Comparison of ENCODE assay signal across 26 cellular contexts in genomic region chr10:13388478-13388877, GRCh38.
"Had no signal": no experiment of that assay in that cellular context is flagged by ENCODE, and none has a peak within 500 bp of the region (broad histone marks: within the 10 kb centered on the region; RNA-seq: fewer than 3 reads in every experiment).

No MANE protein-coding gene starts in this region.

- H3K4me2 ChIP-seq: hepatocyte, neural progenitor cell had no signal

- H3K36me3 ChIP-seq: left ventricle myocardium inferior, neural progenitor cell, neutrophil, ovary, right atrium auricular region, stomach, thyroid gland, transverse colon, upper lobe of left lung had no signal

- ATAC-seq: natural killer cell; sciatic nerve; stimulated activated naive B cell treated with anti-CD40 and anti-IgM and Interleukin-4, amounts not matched to agents 10 μg/mL and 1 μg/mL and 100 μg/mL, for 72 hours; stimulated activated naive CD8-positive, alpha-beta T cell treated with anti-CD3 and anti-CD28 coated beads, Interleukin-15, Interleukin-2, amounts not matched to agents 100 U/mL and 50 U/mL, for 24 hours had no signal

- H3K27ac ChIP-seq: hepatocyte, left ventricle myocardium inferior, neural progenitor cell, neutrophil, ovary, right atrium auricular region, skin epidermis, stomach, testis, thyroid gland, transverse colon, upper lobe of left lung had no signal

- H3K4me1 ChIP-seq: neural progenitor cell had no signal

- H2AFZ ChIP-seq: hepatocyte, neural progenitor cell had no signal

- H3K9me3 ChIP-seq: left ventricle myocardium inferior, neutrophil, ovary, right atrium auricular region, stomach, testis, thyroid gland, transverse colon, upper lobe of left lung had no signal

- H3K4me3 ChIP-seq: hepatocyte, left ventricle myocardium inferior, lung, neural progenitor cell, ovary, right atrium auricular region, skin epidermis, stomach, testis, thyroid gland, transverse colon, upper lobe of left lung had no signal

- H3K9ac ChIP-seq: neural progenitor cell had no signal

- DNase-seq: islet precursor cell; left ventricle myocardium inferior; mesendoderm; naive B cell; natural killer cell; nephron progenitor cell; occipital lobe; ovary; stimulated activated CD4-positive, alpha-beta T cell treated with anti-CD3 and anti-CD28 coated beads, Interleukin-12 subunit alpha, Interleukin-12 subunit beta, amount 100 ng/mL, for 4 hours; stimulated activated CD4-positive, alpha-beta T cell treated with anti-CD3 and anti-CD28 coated beads, Interleukin-15, amount 100 ng/mL, for 24 hours; stimulated activated CD4-positive, alpha-beta T cell treated with anti-CD3 and anti-CD28 coated beads, Interleukin-2, amount 100 ng/mL, for 24 hours; stimulated activated CD4-positive, alpha-beta T cell treated with anti-CD3 and anti-CD28 coated beads, Interleukin-4, amount 100 ng/mL, for 1 hour; stimulated activated naive B cell treated with anti-CD40 and anti-IgM and Interleukin-4, amounts not matched to agents 10 μg/mL and 1 μg/mL and 100 μg/mL, for 72 hours; stimulated activated naive CD8-positive, alpha-beta T cell treated with anti-CD3 and anti-CD28 coated beads, Interleukin-15, Interleukin-2, amounts not matched to agents 100 U/mL and 50 U/mL, for 24 hours; stomach; testis; thyroid gland; transverse colon; upper lobe of left lung had no signal

- H3K27me3 ChIP-seq: ovary, right atrium auricular region, testis, thyroid gland, upper lobe of left lung had no signal

- H3K79me2 ChIP-seq: hepatocyte had no signal
